ENCODE assay signal across 1 cellular context in genomic region chr6:6940031-6940664, GRCh38.
TF ChIP-seq lines count a peak whose summit lies in the region.

No MANE protein-coding gene starts in this region.

TF ChIP-seq in WTC11, 78 proteins besides CTCF, POLR2A, EP300 and RAD21 (continued from another document):
- no peak for TF ChIP-seq ATF2 (CRISPR knock-in tag; IDR thresholded peaks at IDR 0.05; ENCODE audit: borderline replicate concordance, low read depth)
- no peak for TF ChIP-seq TEAD4 (CRISPR knock-in tag; IDR thresholded peaks at IDR 0.05)
- TF ChIP-seq SP1 (CRISPR knock-in tag; conservative IDR thresholded peaks at IDR 0.05), result no peak
- no peak for TF ChIP-seq FOXK1 (CRISPR knock-in tag; IDR thresholded peaks at IDR 0.05)
- TF ChIP-seq HMGA2 (CRISPR knock-in tag; IDR thresholded peaks at IDR 0.05), result no peak
- TF ChIP-seq RELA (CRISPR knock-in tag; IDR thresholded peaks at IDR 0.05; ENCODE audit: borderline replicate concordance), result no peak
- no peak for TF ChIP-seq IRF1 (CRISPR knock-in tag; IDR thresholded peaks at IDR 0.05)
- TF ChIP-seq GTF2I (CRISPR knock-in tag; conservative IDR thresholded peaks at IDR 0.05), result no peak
- no peak for TF ChIP-seq SOX15 (CRISPR knock-in tag; IDR thresholded peaks at IDR 0.05)
- TF ChIP-seq FOXJ3 (CRISPR knock-in tag; IDR thresholded peaks at IDR 0.05; ENCODE audit: borderline replicate concordance), result no peak
- TF ChIP-seq ZNF423 (CRISPR knock-in tag; IDR thresholded peaks at IDR 0.05), result no peak
- TF ChIP-seq ZNF232 (CRISPR knock-in tag; IDR thresholded peaks at IDR 0.05), result no peak
- TF ChIP-seq NR3C1 (CRISPR knock-in tag; conservative IDR thresholded peaks at IDR 0.05; ENCODE audit: low read depth), result no peak
